1 cellular context compared by ENCODE assay signal in the genomic region with DNA sequence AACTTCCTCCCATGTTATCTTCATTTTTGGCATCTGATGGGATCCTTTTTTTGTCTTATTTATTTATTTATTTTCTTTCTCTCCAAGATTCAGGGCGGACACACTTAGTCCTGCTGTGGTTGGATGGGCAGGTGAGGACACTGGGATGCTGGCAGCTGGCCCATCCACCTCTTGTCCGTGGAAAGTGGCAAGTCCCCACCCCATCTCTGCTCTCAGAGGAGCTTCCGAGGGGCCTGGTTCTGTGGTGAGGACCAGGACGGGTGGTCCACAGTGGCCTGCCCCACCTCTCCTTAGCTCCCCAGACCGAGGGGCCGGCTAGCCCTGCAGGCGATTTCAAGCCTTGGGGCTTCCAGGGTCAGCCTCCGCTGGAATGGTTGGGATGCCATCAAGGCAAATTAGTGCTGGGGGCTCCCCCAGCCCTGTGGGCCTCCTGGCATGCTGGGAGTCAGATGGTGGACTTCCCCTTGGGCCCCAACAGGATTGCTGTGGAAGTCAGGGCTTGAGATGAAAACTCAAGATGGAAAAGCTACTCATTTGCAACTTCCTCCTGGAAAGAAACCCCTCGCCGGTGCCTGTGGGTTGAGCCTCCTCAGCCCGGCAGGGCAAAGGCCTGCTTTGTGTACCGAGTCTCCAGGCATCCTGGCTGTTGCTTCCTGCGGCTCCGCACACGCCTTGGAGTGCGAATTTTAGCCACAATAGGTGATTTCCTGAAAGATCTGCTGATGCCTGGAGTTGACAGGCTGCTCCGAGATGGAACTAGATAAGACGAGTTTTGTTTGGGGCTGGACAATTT.
TF ChIP-seq lines count a peak whose summit lies in the region.

No MANE protein-coding gene starts in this region.

TF ChIP-seq in K562, 482 proteins besides CTCF, POLR2A, EP300 and RAD21 (continues in another document):
- 0 out of 2 replicates have a peak, but pooled peaks have one; percentile 7 for TF ChIP-seq MTA1 (IDR thresholded peaks at IDR 0.05; ENCODE audit: borderline replicate concordance)
- TF ChIP-seq ZNF253 (CRISPR knock-in tag; conservative IDR thresholded peaks at IDR 0.05) = no peak
- no peak for TF ChIP-seq RBM15 (IDR thresholded peaks at IDR 0.05; ENCODE audit: insufficient read depth, low read length)
- TF ChIP-seq, protein P1, sequence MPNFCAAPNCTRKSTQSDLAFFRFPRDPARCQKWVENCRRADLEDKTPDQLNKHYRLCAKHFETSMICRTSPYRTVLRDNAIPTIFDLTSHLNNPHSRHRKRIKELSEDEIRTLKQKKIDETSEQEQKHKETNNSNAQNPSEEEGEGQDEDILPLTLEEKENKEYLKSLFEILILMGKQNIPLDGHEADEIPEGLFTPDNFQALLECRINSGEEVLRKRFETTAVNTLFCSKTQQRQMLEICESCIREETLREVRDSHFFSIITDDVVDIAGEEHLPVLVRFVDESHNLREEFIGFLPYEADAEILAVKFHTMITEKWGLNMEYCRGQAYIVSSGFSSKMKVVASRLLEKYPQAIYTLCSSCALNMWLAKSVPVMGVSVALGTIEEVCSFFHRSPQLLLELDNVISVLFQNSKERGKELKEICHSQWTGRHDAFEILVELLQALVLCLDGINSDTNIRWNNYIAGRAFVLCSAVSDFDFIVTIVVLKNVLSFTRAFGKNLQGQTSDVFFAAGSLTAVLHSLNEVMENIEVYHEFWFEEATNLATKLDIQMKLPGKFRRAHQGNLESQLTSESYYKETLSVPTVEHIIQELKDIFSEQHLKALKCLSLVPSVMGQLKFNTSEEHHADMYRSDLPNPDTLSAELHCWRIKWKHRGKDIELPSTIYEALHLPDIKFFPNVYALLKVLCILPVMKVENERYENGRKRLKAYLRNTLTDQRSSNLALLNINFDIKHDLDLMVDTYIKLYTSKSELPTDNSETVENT (CRISPR knock-in tag; IDR thresholded peaks at IDR 0.05) = no peak
- TF ChIP-seq BRF1 (IDR thresholded peaks at IDR 0.05; ENCODE audit: borderline replicate concordance, extremely low read depth, insufficient read length) = no peak
- TF ChIP-seq KAT8 (IDR thresholded peaks at IDR 0.05; ENCODE audit: low read depth) = no peak
- TF ChIP-seq SMAD2 (IDR thresholded peaks at IDR 0.05; ENCODE audit: low read depth, low read length) = no peak
- TF ChIP-seq NONO (IDR thresholded peaks at IDR 0.05; ENCODE audit: low read depth in 2 of 2, low read length in 1 of 2) = no peak
- 0 out of 2 replicates have a peak, but pooled peaks have one; percentile 37 for TF ChIP-seq SMARCA5 (IDR thresholded peaks at IDR 0.05)
- no peak for TF ChIP-seq ZNF24 (IDR thresholded peaks at IDR 0.05)
- TF ChIP-seq STAT6 (CRISPR knock-in tag; IDR thresholded peaks at IDR 0.05) = no peak
- TF ChIP-seq, protein P2, sequence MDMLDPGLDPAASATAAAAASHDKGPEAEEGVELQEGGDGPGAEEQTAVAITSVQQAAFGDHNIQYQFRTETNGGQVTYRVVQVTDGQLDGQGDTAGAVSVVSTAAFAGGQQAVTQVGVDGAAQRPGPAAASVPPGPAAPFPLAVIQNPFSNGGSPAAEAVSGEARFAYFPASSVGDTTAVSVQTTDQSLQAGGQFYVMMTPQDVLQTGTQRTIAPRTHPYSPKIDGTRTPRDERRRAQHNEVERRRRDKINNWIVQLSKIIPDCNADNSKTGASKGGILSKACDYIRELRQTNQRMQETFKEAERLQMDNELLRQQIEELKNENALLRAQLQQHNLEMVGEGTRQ (CRISPR knock-in tag; IDR thresholded peaks at IDR 0.05) = no peak
- no peak for TF ChIP-seq GABPB1 (CRISPR knock-in tag; IDR thresholded peaks at IDR 0.05)
- no peak for TF ChIP-seq CGGBP1 (CRISPR knock-in tag; IDR thresholded peaks at IDR 0.05)
- TF ChIP-seq NR4A1 (CRISPR knock-in tag; IDR thresholded peaks at IDR 0.05) = no peak
- TF ChIP-seq NR4A1 (tag; IDR thresholded peaks at IDR 0.05) = no peak
- 0 out of 4 replicates have a peak, but pooled peaks of 1 of the 2 experiments have one; percentile 10 for TF ChIP-seq MNT (conservative IDR thresholded peaks at IDR 0.05)
- no peak for TF ChIP-seq CREM (IDR thresholded peaks at IDR 0.05; ENCODE audit: low read depth)
- 0 out of 4 replicates have a peak, but pooled peaks of 1 of the 2 experiments have one; percentile 8 for TF ChIP-seq FOXK2 (conservative IDR thresholded peaks at IDR 0.05 in 1 of 2, IDR thresholded peaks at IDR 0.05 in 1 of 2; ENCODE audit: low read depth in 2 of 2)
- TF ChIP-seq HMG20B (CRISPR knock-in tag; IDR thresholded peaks at IDR 0.05) = no peak
- TF ChIP-seq ARNT (IDR thresholded peaks at IDR 0.05) = peak in 1 of 2 experiments; percentile 11; a peak in 1 of 4 replicates
- TF ChIP-seq, protein P3, sequence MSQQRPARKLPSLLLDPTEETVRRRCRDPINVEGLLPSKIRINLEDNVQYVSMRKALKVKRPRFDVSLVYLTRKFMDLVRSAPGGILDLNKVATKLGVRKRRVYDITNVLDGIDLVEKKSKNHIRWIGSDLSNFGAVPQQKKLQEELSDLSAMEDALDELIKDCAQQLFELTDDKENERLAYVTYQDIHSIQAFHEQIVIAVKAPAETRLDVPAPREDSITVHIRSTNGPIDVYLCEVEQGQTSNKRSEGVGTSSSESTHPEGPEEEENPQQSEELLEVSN (IDR thresholded peaks at IDR 0.05; ENCODE audit: borderline replicate concordance in 1 of 2, extremely low read depth in 1 of 2, insufficient read depth in 1 of 2, insufficient read length in 1 of 2, low read depth in 1 of 2, low read length in 1 of 2, poor library complexity in 1 of 2, severe bottlenecking in 1 of 2) = no peak
- TF ChIP-seq NFIC (IDR thresholded peaks at IDR 0.05) = peak; percentile 53; the same call in 1 of the 2 replicates
- 0 out of 2 replicates have a peak, but pooled peaks have one; percentile 5 for TF ChIP-seq ATF3 (IDR thresholded peaks at IDR 0.05)
- TF ChIP-seq ATF3 (CRISPR knock-in tag; conservative IDR thresholded peaks at IDR 0.05) = no peak
- TF ChIP-seq DLX4 (CRISPR knock-in tag; IDR thresholded peaks at IDR 0.05) = no peak
- no peak for TF ChIP-seq GTF3C2 (IDR thresholded peaks at IDR 0.05; ENCODE audit: borderline replicate concordance, extremely low read depth, insufficient read length)
- TF ChIP-seq, protein P4, sequence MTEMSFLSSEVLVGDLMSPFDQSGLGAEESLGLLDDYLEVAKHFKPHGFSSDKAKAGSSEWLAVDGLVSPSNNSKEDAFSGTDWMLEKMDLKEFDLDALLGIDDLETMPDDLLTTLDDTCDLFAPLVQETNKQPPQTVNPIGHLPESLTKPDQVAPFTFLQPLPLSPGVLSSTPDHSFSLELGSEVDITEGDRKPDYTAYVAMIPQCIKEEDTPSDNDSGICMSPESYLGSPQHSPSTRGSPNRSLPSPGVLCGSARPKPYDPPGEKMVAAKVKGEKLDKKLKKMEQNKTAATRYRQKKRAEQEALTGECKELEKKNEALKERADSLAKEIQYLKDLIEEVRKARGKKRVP (CRISPR knock-in tag; IDR thresholded peaks at IDR 0.05) = no peak
- TF ChIP-seq SIRT6 (IDR thresholded peaks at IDR 0.05; ENCODE audit: low read depth, low read length) = no peak
- no peak for TF ChIP-seq IFI16 (CRISPR knock-in tag; IDR thresholded peaks at IDR 0.05)
- TF ChIP-seq ETS2 (tag; IDR thresholded peaks at IDR 0.05; ENCODE audit: borderline replicate concordance, poor library complexity, severe bottlenecking) = no peak
- TF ChIP-seq ZNF263 (CRISPR knock-in tag; IDR thresholded peaks at IDR 0.05; ENCODE audit: borderline replicate concordance) = 0 out of 2 replicates have a peak, but pooled peaks have one; percentile 19
- TF ChIP-seq MCM5 (IDR thresholded peaks at IDR 0.05; ENCODE audit: low read depth) = no peak
- no peak for TF ChIP-seq ZBTB8A (IDR thresholded peaks at IDR 0.05; ENCODE audit: partially characterized antibody)
- TF ChIP-seq ZNF184 (CRISPR knock-in tag; IDR thresholded peaks at IDR 0.05) = no peak
- no peak for TF ChIP-seq ZKSCAN1 (IDR thresholded peaks at IDR 0.05; ENCODE audit: low read depth, low read length)
- TF ChIP-seq ZNF79 (CRISPR knock-in tag; IDR thresholded peaks at IDR 0.05; ENCODE audit: low read depth) = no peak
- no peak for TF ChIP-seq ZNF280A (IDR thresholded peaks at IDR 0.05; ENCODE audit: low read depth, partially characterized antibody)
- no peak for TF ChIP-seq KAT2B (IDR thresholded peaks at IDR 0.05; ENCODE audit: low read depth, low read length)
- TF ChIP-seq BRD4 (IDR thresholded peaks at IDR 0.05) = no peak
- TF ChIP-seq, protein P5, sequence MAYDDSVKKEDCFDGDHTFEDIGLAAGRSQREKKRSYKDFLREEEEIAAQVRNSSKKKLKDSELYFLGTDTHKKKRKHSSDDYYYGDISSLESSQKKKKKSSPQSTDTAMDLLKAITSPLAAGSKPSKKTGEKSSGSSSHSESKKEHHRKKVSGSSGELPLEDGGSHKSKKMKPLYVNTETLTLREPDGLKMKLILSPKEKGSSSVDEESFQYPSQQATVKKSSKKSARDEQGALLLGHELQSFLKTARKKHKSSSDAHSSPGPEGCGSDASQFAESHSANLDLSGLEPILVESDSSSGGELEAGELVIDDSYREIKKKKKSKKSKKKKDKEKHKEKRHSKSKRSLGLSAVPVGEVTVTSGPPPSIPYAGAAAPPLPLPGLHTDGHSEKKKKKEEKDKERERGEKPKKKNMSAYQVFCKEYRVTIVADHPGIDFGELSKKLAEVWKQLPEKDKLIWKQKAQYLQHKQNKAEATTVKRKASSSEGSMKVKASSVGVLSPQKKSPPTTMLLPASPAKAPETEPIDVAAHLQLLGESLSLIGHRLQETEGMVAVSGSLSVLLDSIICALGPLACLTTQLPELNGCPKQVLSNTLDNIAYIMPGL (CRISPR knock-in tag; IDR thresholded peaks at IDR 0.05) = no peak
